1 cellular context compared by ENCODE assay signal in genomic region chr18:77066689-77067088, GRCh38.
TF ChIP-seq lines count a peak whose summit lies in the region.

No MANE protein-coding gene starts in this region.

TF ChIP-seq in SK-N-SH, 30 proteins besides CTCF, POLR2A, EP300 and RAD21 (continued from another document):
- TF ChIP-seq, protein P1, sequence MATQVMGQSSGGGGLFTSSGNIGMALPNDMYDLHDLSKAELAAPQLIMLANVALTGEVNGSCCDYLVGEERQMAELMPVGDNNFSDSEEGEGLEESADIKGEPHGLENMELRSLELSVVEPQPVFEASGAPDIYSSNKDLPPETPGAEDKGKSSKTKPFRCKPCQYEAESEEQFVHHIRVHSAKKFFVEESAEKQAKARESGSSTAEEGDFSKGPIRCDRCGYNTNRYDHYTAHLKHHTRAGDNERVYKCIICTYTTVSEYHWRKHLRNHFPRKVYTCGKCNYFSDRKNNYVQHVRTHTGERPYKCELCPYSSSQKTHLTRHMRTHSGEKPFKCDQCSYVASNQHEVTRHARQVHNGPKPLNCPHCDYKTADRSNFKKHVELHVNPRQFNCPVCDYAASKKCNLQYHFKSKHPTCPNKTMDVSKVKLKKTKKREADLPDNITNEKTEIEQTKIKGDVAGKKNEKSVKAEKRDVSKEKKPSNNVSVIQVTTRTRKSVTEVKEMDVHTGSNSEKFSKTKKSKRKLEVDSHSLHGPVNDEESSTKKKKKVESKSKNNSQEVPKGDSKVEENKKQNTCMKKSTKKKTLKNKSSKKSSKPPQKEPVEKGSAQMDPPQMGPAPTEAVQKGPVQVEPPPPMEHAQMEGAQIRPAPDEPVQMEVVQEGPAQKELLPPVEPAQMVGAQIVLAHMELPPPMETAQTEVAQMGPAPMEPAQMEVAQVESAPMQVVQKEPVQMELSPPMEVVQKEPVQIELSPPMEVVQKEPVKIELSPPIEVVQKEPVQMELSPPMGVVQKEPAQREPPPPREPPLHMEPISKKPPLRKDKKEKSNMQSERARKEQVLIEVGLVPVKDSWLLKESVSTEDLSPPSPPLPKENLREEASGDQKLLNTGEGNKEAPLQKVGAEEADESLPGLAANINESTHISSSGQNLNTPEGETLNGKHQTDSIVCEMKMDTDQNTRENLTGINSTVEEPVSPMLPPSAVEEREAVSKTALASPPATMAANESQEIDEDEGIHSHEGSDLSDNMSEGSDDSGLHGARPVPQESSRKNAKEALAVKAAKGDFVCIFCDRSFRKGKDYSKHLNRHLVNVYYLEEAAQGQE (IDR thresholded peaks at IDR 0.05; ENCODE audit: low read depth, low read length), result no peak
- no peak for TF ChIP-seq POLR2AphosphoS5 (IDR thresholded peaks at IDR 0.05; ENCODE audit: low read depth, low read length)
- no peak for TF ChIP-seq GATA2 (CRISPR knock-in tag; IDR thresholded peaks at IDR 0.05)
- no peak for TF ChIP-seq FOSL2 (IDR thresholded peaks at IDR 0.05; ENCODE audit: borderline replicate concordance, low read depth)
TF ChIP-seq in SK-N-SH: peak in this region for 0.
